Comparison of ENCODE assay signal across 8 cellular contexts in the genomic region with DNA sequence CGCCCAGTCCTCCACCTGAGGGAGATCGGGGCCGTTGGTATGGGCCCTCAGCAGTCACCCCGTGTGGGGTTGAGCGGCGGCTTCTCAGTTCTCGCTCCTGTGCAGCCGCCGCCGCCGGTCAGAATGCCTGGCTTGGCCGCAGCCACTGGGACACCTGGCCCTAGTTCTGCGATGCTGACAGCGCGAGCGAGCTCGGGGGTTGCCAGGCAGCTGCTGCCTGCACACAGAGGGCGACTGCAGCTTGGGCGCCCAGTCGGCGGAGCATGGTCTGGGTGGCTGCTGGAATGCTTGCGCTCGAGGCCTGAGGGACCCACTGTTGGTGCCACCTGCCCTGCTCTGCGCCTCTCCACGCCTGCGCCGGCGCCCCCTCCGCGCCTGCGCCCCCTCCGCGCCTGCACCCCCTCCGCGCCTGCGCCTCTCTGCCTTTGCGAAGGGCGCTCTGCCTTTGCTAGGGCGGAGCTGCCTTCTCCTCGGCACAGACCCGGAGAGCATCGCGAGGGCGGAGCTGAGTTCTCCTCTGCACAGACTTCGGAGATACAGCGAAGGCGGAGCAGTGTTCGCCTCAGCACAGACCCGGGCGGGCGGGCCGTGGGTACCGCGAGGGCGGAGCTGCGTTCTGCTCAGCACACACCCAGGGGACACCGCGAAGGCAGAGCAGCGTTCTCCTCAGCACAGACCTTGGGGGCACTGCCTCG.
DNase-seq lines count a peak whose midpoint lies in the region; ATAC-seq, FAIRE-seq and TF ChIP-seq lines count a peak whose summit lies in the region.
"Not testable (repeated sequence)": the region's sequence is repeated elsewhere in the genome, so short reads cannot be mapped to it uniquely, and the experiment has no call there.

No MANE protein-coding gene starts in this region.

- not testable (repeated sequence) for H3K27ac Mint-ChIP-seq in GM23338
- peak overlapping the region; percentile 84 for H3K27ac Mint-ChIP-seq in activated CD4-positive, alpha-beta T cell treated with anti-CD3 and anti-CD28 coated beads, Interleukin-2, amount 10 ng/mL, durations not matched to agents 24 days and 14 days

- H2AFZ ChIP-seq in GM23338, result not testable (repeated sequence)

- not testable (repeated sequence) for H3K4me1 Mint-ChIP-seq in GM23338; activated CD4-positive, alpha-beta T cell treated with anti-CD3 and anti-CD28 coated beads, Interleukin-2, amount 10 ng/mL, durations not matched to agents 24 days and 14 days

- ATAC-seq in GM23338, result peak; percentile 97

- not testable (repeated sequence) for H3K9me3 Mint-ChIP-seq in GM23338; activated CD4-positive, alpha-beta T cell treated with anti-CD3 and anti-CD28 coated beads, Interleukin-2, amount 10 ng/mL, durations not matched to agents 24 days and 14 days

- peak overlapping the region; percentile 41; the same call in 1 of the 2 replicates for H3K4me3 ChIP-seq in GM23338
- H3K4me3 ChIP-seq in cardiac fibroblast (replicated peaks in 1 of 2; ENCODE audit: low read depth in 2 of 2, low read length in 2 of 2), result peak overlapping the region; percentile 52 to 53
- H3K4me3 ChIP-seq in iPS-15b (ENCODE audit: low read depth, low read length), result peak overlapping the region; percentile 37

- H3K9me3 ChIP-seq in iPS-15b (ENCODE audit: control insufficient read depth, insufficient read depth, low read length), result not testable (repeated sequence)

- not testable (repeated sequence) for H3K9me2 ChIP-seq in GM23338 (ENCODE audit: insufficient read depth)

- H3K27me3 ChIP-seq in GM23338 (ENCODE audit: insufficient read depth) (peaks cover 81% of the 10 kb centered on the region), iPS-15b (ENCODE audit: control insufficient read depth, insufficient read depth, low read length) (peaks cover 51% of the 10 kb centered on the region)

- H3K4me2 ChIP-seq in GM23338, result peak overlapping the region; percentile 70

- FAIRE-seq in HTR-8/SVneo (lab: Jason Lieb, UNC), result not testable (repeated sequence)

- H3K27ac ChIP-seq in GM23338 (ENCODE audit: low read depth), result not testable (repeated sequence)

- not testable (repeated sequence) for H3K79me2 ChIP-seq in GM23338 (replicated peaks; ENCODE audit: insufficient read depth)

- not testable (repeated sequence) for H3K36me3 ChIP-seq in GM23338 (ENCODE audit: insufficient read depth); iPS-15b (ENCODE audit: control insufficient read depth, insufficient read depth, low read length)

- H3K9ac ChIP-seq in iPS-15b (ENCODE audit: low read depth, low read length), result not testable (repeated sequence)

- H3F3A ChIP-seq in GM23338 (replicated peaks; ENCODE audit: low read depth), result not testable (repeated sequence)

- peak; percentile 74 for DNase-seq in GM23338 (ENCODE audit: low spot score)
- peak; percentile 48 for DNase-seq in HTR-8/SVneo (ENCODE audit: insufficient read length, low spot score)
- peak; percentile 99 for DNase-seq in activated CD4-positive, alpha-beta T cell treated with anti-CD3 and anti-CD28 coated beads, Interleukin-2, amount 10 ng/mL, durations not matched to agents 24 days and 14 days
- DNase-seq in cardiac fibroblast (ENCODE audit: low read depth in 2 of 2), result peak; percentile 55 to 78
- DNase-seq in pulmonary artery endothelial cell (ENCODE audit: low read depth, low spot score), result peak; percentile 48
- DNase-seq in superior temporal gyrus (ENCODE audit: extremely low spot score), result peak; percentile 86

- H3K4me3 Mint-ChIP-seq in GM23338, result peak overlapping the region; percentile 73
- H3K4me3 Mint-ChIP-seq in activated CD4-positive, alpha-beta T cell treated with anti-CD3 and anti-CD28 coated beads, Interleukin-2, amount 10 ng/mL, durations not matched to agents 24 days and 14 days, result peak overlapping the region; percentile 88

- not testable (repeated sequence) for H3K36me3 Mint-ChIP-seq in GM23338 (ENCODE audit: low read depth); activated CD4-positive, alpha-beta T cell treated with anti-CD3 and anti-CD28 coated beads, Interleukin-2, amount 10 ng/mL, durations not matched to agents 24 days and 14 days (ENCODE audit: low read depth)

- peaks cover 53% of the 10 kb centered on the region for H3K27me3 Mint-ChIP-seq in GM23338 (ENCODE audit: insufficient read depth, low read depth, poor library complexity)
- peaks cover 24% of the 10 kb centered on the region for H3K27me3 Mint-ChIP-seq in activated CD4-positive, alpha-beta T cell treated with anti-CD3 and anti-CD28 coated beads, Interleukin-2, amount 10 ng/mL, durations not matched to agents 24 days and 14 days

- H4K20me1 ChIP-seq in GM23338 (replicated peaks; ENCODE audit: insufficient read depth), result not testable (repeated sequence)

- TF ChIP-seq POLR2A in GM10847 (IDR thresholded peaks at IDR 0.05; ENCODE audit: extremely low read depth, insufficient read length), result peak; percentile 19

- H3K4me1 ChIP-seq in GM23338 (ENCODE audit: insufficient read depth); iPS-15b (ENCODE audit: control insufficient read depth, insufficient read depth, low read length): not testable (repeated sequence)

- TF ChIP-seq CTCF in GM23338 (conservative IDR thresholded peaks at IDR 0.05; ENCODE audit: low read depth in 2 of 2); cardiac fibroblast (IDR thresholded peaks at IDR 0.05; ENCODE audit: low read depth, low read length): not testable (repeated sequence)

- intact Hi-C loops in activated CD4-positive, alpha-beta T cell treated with anti-CD3 and anti-CD28 coated beads, Interleukin-2, amount 10 ng/mL, durations not matched to agents 24 days and 14 days (cut with micrococcal nuclease), result not testable (repeated sequence)

TF ChIP-seq in GM23338, 12 proteins besides CTCF, POLR2A, EP300 and RAD21:
- TF ChIP-seq EZH2phosphoT487 (IDR thresholded peaks at IDR 0.05; ENCODE audit: unreplicated experiment), result peak; percentile 96
- peak; percentile 96 for TF ChIP-seq EZH2 (IDR thresholded peaks at IDR 0.05; ENCODE audit: low read depth, unreplicated experiment)

Comparison
In these comparisons a context has a peak if more than half of its experiments do, and no peak if none do; other contexts are left out.
1. DNase-seq: peak in every context shown above with its lines; median percentile 99 in activated CD4-positive, alpha-beta T cell treated with anti-CD3 and anti-CD28 coated beads, Interleukin-2, amount 10 ng/mL, durations not matched to agents 24 days and 14 days; 86 in superior temporal gyrus; 74 in GM23338; 66 in cardiac fibroblast; 48 in HTR-8/SVneo; 48 in pulmonary artery endothelial cell.